Comparison of ENCODE assay signal across 7 cellular contexts in genomic region chr15:21280272-21280671, GRCh38.
DNase-seq lines count a peak whose midpoint lies in the region; ATAC-seq, FAIRE-seq and TF ChIP-seq lines count a peak whose summit lies in the region.
"Not testable (repeated sequence)": the region's sequence is repeated elsewhere in the genome, so short reads cannot be mapped to it uniquely, and the experiment has no call there.

No MANE protein-coding gene starts in this region.

- not testable (repeated sequence) for H3K27ac ChIP-seq in A549; DND-41 (ENCODE audit: low read length); PC-3 (ENCODE audit: low read length); HepG2 (ENCODE audit: extremely low read length, insufficient read depth, low read length); pancreas

- no CpG with 5 or more reads among the region's 3 CpGs for WGBS in A549 (ENCODE audit: missing lambda C conversion rate)
- no CpG with 5 or more reads among the region's 3 CpGs for WGBS in HepG2 (ENCODE audit: low lambda C conversion rate)
- WGBS in pancreas, 2 donors, result no CpG with 5 or more reads among the region's 3 CpGs

- TSS peak; percentile 67 for BruUV-seq in PC-3 (replicated peaks; lab: Mats Ljungman, UMichigan)
- not testable (repeated sequence) for BruUV-seq in HepG2 (replicated peaks; lab: Mats Ljungman, UMichigan)

- FAIRE-seq in A549 (lab: Jason Lieb, UNC), result peak; percentile 96
- FAIRE-seq in TTC549 (lab: Jason Lieb, UNC), result peak; percentile 37
- FAIRE-seq in endometrium (lab: Jason Lieb, UNC), result peak; percentile 43
- FAIRE-seq in HepG2 (lab: Jason Lieb, UNC), result peak; percentile 58
- peak; percentile 13 for FAIRE-seq in pancreas (lab: Jason Lieb, UNC)

- H3K36me3 ChIP-seq in DND-41 (ENCODE audit: insufficient read depth, low read length); PC-3 (ENCODE audit: low read depth, low read length); HepG2 (replicated peaks in 1 of 2; ENCODE audit: control insufficient read depth in 1 of 2, insufficient read depth in 2 of 2, low read length in 2 of 2); pancreas: not testable (repeated sequence)

- not testable (repeated sequence) for ATAC-seq in A549, PC-3, HepG2, pancreas
- peak; percentile 85 for ATAC-seq in DND-41 (ENCODE audit: insufficient read depth, low read depth)

- H4K20me1 ChIP-seq in DND-41 (ENCODE audit: insufficient read depth, low read length); PC-3 (ENCODE audit: low read length); HepG2 (ENCODE audit: insufficient read depth, low read length): not testable (repeated sequence)

- in situ Hi-C loops in HepG2 (cut with HindIII; ENCODE audit: extremely low pct_ligation_motif_present, low pct_unique_long_range_greater_than_20kb), result not testable (repeated sequence)

- H3K4me3 ChIP-seq in A549; DND-41 (ENCODE audit: low read depth in 1 of 2, low read length in 2 of 2); PC-3 (ENCODE audit: low read length); HepG2 (replicated peaks in 1 of 3; ENCODE audit: insufficient read depth in 1 of 3, low read depth in 2 of 3, low read length in 3 of 3); pancreas: not testable (repeated sequence)

- not testable (repeated sequence) for TF ChIP-seq RAD21 in A549 (conservative IDR thresholded peaks at IDR 0.05 in 1 of 2, IDR thresholded peaks at IDR 0.05 in 1 of 2); HepG2 (CRISPR knock-in tag; IDR thresholded peaks at IDR 0.05)

- H3K4me1 ChIP-seq in A549; PC-3 (ENCODE audit: insufficient read depth, low read length); HepG2 (ENCODE audit: insufficient read depth, low read length); pancreas: not testable (repeated sequence)
- peaks cover 11% of the 10 kb centered on the region; the same call in 1 of the 2 replicates for H3K4me1 ChIP-seq in DND-41 (ENCODE audit: insufficient read depth, low read length)

- H3K27me3 ChIP-seq in DND-41 (ENCODE audit: insufficient read depth, low read length, poor library complexity); PC-3 (ENCODE audit: low read length); HepG2 (ENCODE audit: control insufficient read depth in 1 of 2, insufficient read depth in 2 of 2, low read length in 2 of 2); pancreas: not testable (repeated sequence)

- intact Hi-C loops in PC-3 (cut with micrococcal nuclease); HepG2 (cut with micrococcal nuclease; ENCODE audit: unreplicated experiment); pancreas (cut with DNase I): not testable (repeated sequence)

- not testable (repeated sequence) for H3K79me2 ChIP-seq in DND-41 (ENCODE audit: insufficient read depth, low read length); PC-3 (ENCODE audit: low read length); HepG2 (ENCODE audit: insufficient read depth, low read length)

- not testable (repeated sequence) for H3K9ac ChIP-seq in DND-41 (ENCODE audit: low read depth, low read length); PC-3 (ENCODE audit: low read length); HepG2 (ENCODE audit: insufficient read depth, low read depth, low read length)

- not testable (repeated sequence) for TF ChIP-seq EP300 in A549 (IDR thresholded peaks at IDR 0.05); HepG2 (IDR thresholded peaks at IDR 0.05; ENCODE audit: low read depth in 2 of 2, low read length in 2 of 2); HepG2 (CRISPR knock-in tag; IDR thresholded peaks at IDR 0.05; ENCODE audit: borderline replicate concordance)

- not testable (repeated sequence) for H2AFZ ChIP-seq in DND-41 (ENCODE audit: low read depth, low read length); PC-3 (ENCODE audit: low read length); HepG2 (ENCODE audit: low read length)

- TF ChIP-seq POLR2A in A549 (IDR thresholded peaks at IDR 0.05; ENCODE audit: low read length); HepG2 (IDR thresholded peaks at IDR 0.05; ENCODE audit: insufficient read depth in 1 of 2, low read depth in 2 of 2, low read length in 2 of 2): not testable (repeated sequence)

- DNase-seq in A549 (ENCODE audit: low read depth in 1 of 2, low spot score in 1 of 2); DND-41; PC-3; HepG2 (ENCODE audit: low spot score); pancreas: not testable (repeated sequence)

- not testable (repeated sequence) for H3K9me3 ChIP-seq in A549; DND-41 (ENCODE audit: insufficient read depth, low read length, severe bottlenecking); PC-3 (ENCODE audit: low read length); HepG2 (ENCODE audit: low read length); pancreas

- CTCF ChIA-PET in A549 (lab: Yijun Ruan, JAX), result interaction anchor here (1.0 kb wide), 1 partner anchor 8 kb away, joined by 3 read pairs; no protein-coding TSS in a partner anchor
- CTCF ChIA-PET in PC-3 (lab: Charles Lee); HepG2 (lab: Yijun Ruan, JAX; ENCODE audit: low intra/inter-chr PET ratio, low total read pairs): not testable (repeated sequence)

- POLR2A ChIA-PET in A549 (lab: Yijun Ruan, JAX); PC-3 (lab: Charles Lee; ENCODE audit: unreplicated experiment); HepG2 (lab: Yijun Ruan, JAX): not testable (repeated sequence)

- not testable (repeated sequence) for H3F3A ChIP-seq in PC-3 (ENCODE audit: low read length, unreplicated experiment)

- not testable (repeated sequence) for H3K9me2 ChIP-seq in PC-3 (replicated peaks; ENCODE audit: low read length)

- not testable (repeated sequence) for TF ChIP-seq CTCF in A549 (IDR thresholded peaks at IDR 0.05); DND-41 (IDR thresholded peaks at IDR 0.05; ENCODE audit: borderline replicate concordance, extremely low read depth, low read length, poor library complexity, severe bottlenecking); PC-3 (conservative IDR thresholded peaks at IDR 0.05; ENCODE audit: low read depth, low read length); HepG2 (CRISPR knock-in tag; IDR thresholded peaks at IDR 0.05); pancreas (IDR thresholded peaks at IDR 0.05)

- not testable (repeated sequence) for H3K4me2 ChIP-seq in A549; DND-41 (ENCODE audit: insufficient read depth, low read length); PC-3 (ENCODE audit: low read length); HepG2 (ENCODE audit: low read depth, low read length)
